ENCODE assay signal across 24 cellular contexts in the genomic region with DNA sequence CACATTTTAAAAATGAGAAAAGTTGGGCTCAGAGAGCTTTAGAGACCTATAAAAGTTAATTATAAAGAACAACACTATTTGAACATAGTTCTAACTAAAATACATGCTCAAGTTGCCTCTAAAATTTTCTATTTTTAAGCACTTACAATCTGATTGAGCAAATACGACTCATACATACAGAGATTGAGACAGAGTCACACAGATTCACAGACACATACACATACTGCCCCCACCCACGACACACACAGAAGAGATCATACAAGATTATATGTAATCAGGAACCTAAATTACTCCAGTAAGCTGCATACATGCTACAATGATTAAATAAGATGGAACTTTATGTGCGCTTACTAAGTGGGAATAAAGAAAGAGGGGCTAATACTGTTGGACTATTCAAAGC. TPM values are rescaled to one million over a fixed set of nuclear protein-coding genes. Genes with fewer than 3 reads are reported as not detected.
DNase-seq lines count a peak whose midpoint lies in the region; ATAC-seq and TF ChIP-seq lines count a peak whose summit lies in the region.
"Had no signal": no experiment of that assay in that cellular context is flagged by ENCODE, and none has a peak within 500 bp of the region (broad histone marks: within the 10 kb centered on the region; RNA-seq: fewer than 3 reads in every experiment).

No MANE protein-coding gene starts in this region.

- H3K27me3 ChIP-seq in ACC112 (ENCODE audit: insufficient read depth, low read length): no peaks in the 10 kb centered on the region
- H3K27me3 ChIP-seq in IMR-90 (ENCODE audit: control insufficient read depth, insufficient read depth, low read length): no peaks in the 10 kb centered on the region
- H3K27me3 ChIP-seq in body of pancreas: no peaks in the 10 kb centered on the region
- H3K27me3 ChIP-seq: cardiac muscle cell, heart left ventricle, tibial artery had no signal

- peak overlapping the region; percentile 59; the same call in 1 of the 2 replicates for H2AK5ac ChIP-seq in IMR-90 (ENCODE audit: low read depth, low read length)

- H3K4me2 ChIP-seq in IMR-90 (ENCODE audit: low read depth, low read length): no peak overlapping the region; the same call in 1 of the 2 replicates

- H3K9me3 Mint-ChIP-seq in chondrocyte (ENCODE audit: low read depth): peaks cover 2% of the 10 kb centered on the region
- H3K9me3 Mint-ChIP-seq: activated naive CD8-positive, alpha-beta T cell treated with anti-CD3 and anti-CD28 coated beads for 36 hours; activated T-cell treated with anti-CD3 and anti-CD28 coated beads, Interleukin-2, amount 50 U/mL, for 72 hours; CD4-positive, alpha-beta T cell; nephron progenitor cell; stimulated activated naive B cell treated with anti-CD40 and anti-IgM and Interleukin-4, amounts not matched to agents 10 μg/mL and 1 μg/mL and 100 μg/mL, for 72 hours had no signal

- DNase-seq in IMR-90 (peak; percentile 70), chondrocyte (ENCODE audit: low spot score) (no peak), myocyte (ENCODE audit: low read depth) (peak; percentile 22), NCI-H510A treated with DMSO at 0.1 percent for 48 hours (lab: John Stamatoyannopoulos, UW) (no peak), NCI-H1105 (lab: John Stamatoyannopoulos, UW) (no peak), coronary artery (ENCODE audit: low spot score) (no peak), body of pancreas (no peak)
- DNase-seq: activated CD8-positive, alpha-beta memory T cell treated with anti-CD3 and anti-CD28 coated beads for 24 hours; activated naive CD8-positive, alpha-beta T cell treated with anti-CD3 and anti-CD28 coated beads for 36 hours; activated T-cell treated with anti-CD3 and anti-CD28 coated beads, Interleukin-2, amount 50 U/mL, for 72 hours; CD4-positive, alpha-beta T cell; heart left ventricle; kidney; mesendoderm; NCI-H2029 treated with DMSO at 0.1 percent for 48 hours; NCI-H510A; nephron progenitor cell; SHP77 treated with DMSO at 0.1 percent for 48 hours; stimulated activated naive B cell treated with anti-CD40 and anti-IgM and Interleukin-4, amounts not matched to agents 10 μg/mL and 1 μg/mL and 100 μg/mL, for 72 hours; T-helper 17 cell; tibial artery had no signal

- in situ Hi-C loops in IMR-90 (cut with MboI; ENCODE audit: low sequenced_read_pairs): loop anchor here (10.0 kb wide), 1 partner anchor 77 kb away; a partner anchor contains a TSS

- peak overlapping the region; percentile 76 for H3K23ac ChIP-seq in IMR-90 (ENCODE audit: low read depth, low read length)

- POLR2A ChIA-PET in IMR-90 (lab: Charles Lee; ENCODE audit: unreplicated experiment): interaction anchor here (0.8 kb wide), 1 partner anchor 50 kb away, joined by 3 read pairs; no protein-coding TSS in a partner anchor

- peaks cover 6% of the 10 kb centered on the region; the same call in 1 of the 2 replicates for H3K9me1 ChIP-seq in IMR-90 (ENCODE audit: insufficient read depth, low read length)

- peak overlapping the region; percentile 99 for H2BK120ac ChIP-seq in IMR-90 (ENCODE audit: low read depth, low read length)

- H4K8ac ChIP-seq in IMR-90 (ENCODE audit: low read depth in 2 of 2, low read length in 2 of 2): peak overlapping the region; percentile 91 to 95

- peaks cover 0 to 2% of the 10 kb centered on the region in 2 experiments; a peak in 1 of 4 replicates for H3K79me1 ChIP-seq in IMR-90 (ENCODE audit: low read depth in 1 of 2, low read length in 2 of 2)

- H3K14ac ChIP-seq in IMR-90 (replicated peaks; ENCODE audit: low read depth, low read length): peak overlapping the region; percentile 94

- no peak overlapping the region for H3K4me3 Mint-ChIP-seq in chondrocyte (ENCODE audit: unreplicated experiment)
- H3K4me3 Mint-ChIP-seq: activated naive CD8-positive, alpha-beta T cell treated with anti-CD3 and anti-CD28 coated beads for 36 hours; activated T-cell treated with anti-CD3 and anti-CD28 coated beads, Interleukin-2, amount 50 U/mL, for 72 hours; CD4-positive, alpha-beta T cell; nephron progenitor cell; stimulated activated naive B cell treated with anti-CD40 and anti-IgM and Interleukin-4, amounts not matched to agents 10 μg/mL and 1 μg/mL and 100 μg/mL, for 72 hours; T-helper 17 cell had no signal

- H3K4me3 ChIP-seq in ACC112 (ENCODE audit: low read depth, low read length) (peak overlapping the region; percentile 46), IMR-90 (ENCODE audit: insufficient read depth, low read depth, low read length) (no peak overlapping the region), coronary artery (no peak overlapping the region), body of pancreas (no peak overlapping the region)
- H3K4me3 ChIP-seq: cardiac muscle cell, heart left ventricle, tibial artery had no signal

- peak overlapping the region; percentile 100 for H2BK5ac ChIP-seq in IMR-90 (ENCODE audit: low read depth, low read length, poor library complexity, severe bottlenecking)

- no peak overlapping the region for H2AFZ ChIP-seq in ACC112 (ENCODE audit: low read length, unreplicated experiment)
- no peak overlapping the region for H2AFZ ChIP-seq in IMR-90 (replicated peaks; ENCODE audit: low read length, poor library complexity)

- peak overlapping the region; percentile 97; the same call in 2 of the 3 replicates for H2BK15ac ChIP-seq in IMR-90 (ENCODE audit: low read depth, low read length)

- peak overlapping the region; percentile 100; the same call in 1 of the 2 replicates for H4K5ac ChIP-seq in IMR-90 (ENCODE audit: low read depth, low read length)

- no peak for TF ChIP-seq RAD21 in IMR-90 (IDR thresholded peaks at IDR 0.05; ENCODE audit: low read length)

- BruUV-seq in IMR-90 (replicated peaks; lab: Mats Ljungman, UMichigan): no TSS peak

- no peaks in the 10 kb centered on the region for H4K20me1 ChIP-seq in IMR-90 (ENCODE audit: insufficient read depth, low read length)

- H3K4ac ChIP-seq in IMR-90 (ENCODE audit: low read depth, low read length): peak overlapping the region; percentile 92; the same call in 1 of the 2 replicates

- H3K18ac ChIP-seq in IMR-90 (ENCODE audit: low read depth, low read length): peak overlapping the region; percentile 100

- peak overlapping the region; percentile 88 for H3K27ac Mint-ChIP-seq in chondrocyte (ENCODE audit: unreplicated experiment)
- H3K27ac Mint-ChIP-seq: activated naive CD8-positive, alpha-beta T cell treated with anti-CD3 and anti-CD28 coated beads for 36 hours; activated T-cell treated with anti-CD3 and anti-CD28 coated beads, Interleukin-2, amount 50 U/mL, for 72 hours; CD4-positive, alpha-beta T cell; nephron progenitor cell; progenitor cell of endocrine pancreas; stimulated activated naive B cell treated with anti-CD40 and anti-IgM and Interleukin-4, amounts not matched to agents 10 μg/mL and 1 μg/mL and 100 μg/mL, for 72 hours; T-helper 17 cell had no signal

- no peak overlapping the region for H2AK9ac ChIP-seq in IMR-90 (replicated peaks; ENCODE audit: low read depth, low read length, poor library complexity)

- TF ChIP-seq CTCF in IMR-90 (conservative IDR thresholded peaks at IDR 0.05; ENCODE audit: low read depth, low read length) (no peak), chondrocyte (IDR thresholded peaks at IDR 0.05) (no peak), coronary artery (IDR thresholded peaks at IDR 0.05) (no peak), body of pancreas (IDR thresholded peaks at IDR 0.05) (no peak)

- H3K36me3 ChIP-seq in ACC112 (ENCODE audit: insufficient read depth, low read length) (no peaks in the 10 kb centered on the region), IMR-90 (ENCODE audit: control insufficient read depth, insufficient read depth, low read length) (no peaks in the 10 kb centered on the region), body of pancreas (replicated peaks in 1 of 2; ENCODE audit: insufficient read depth in 1 of 2, low read depth in 2 of 2) (no peaks in the 10 kb centered on the region)
- H3K36me3 ChIP-seq: cardiac muscle cell, heart left ventricle, tibial artery had no signal

- CTCF ChIA-PET in IMR-90 (lab: Yijun Ruan, JAX): no interaction called here

- ATAC-seq in IMR-90 (ENCODE audit: low read depth): no peak
- no peak for ATAC-seq in body of pancreas
- ATAC-seq: activated T-cell treated with anti-CD3 and anti-CD28 coated beads, Interleukin-2, amount 50 U/mL, for 72 hours; heart left ventricle; stimulated activated naive B cell treated with anti-CD40 and anti-IgM and Interleukin-4, amounts not matched to agents 10 μg/mL and 1 μg/mL and 100 μg/mL, for 72 hours; T-helper 17 cell had no signal

- H2BK20ac ChIP-seq in IMR-90 (ENCODE audit: low read depth, low read length): peak overlapping the region; percentile 99

- peak overlapping the region; percentile 97 for H4K91ac ChIP-seq in IMR-90 (ENCODE audit: insufficient read depth, low read depth, low read length)

- H3K27ac ChIP-seq in ACC112 (ENCODE audit: low read depth, low read length): peak overlapping the region; percentile 85
- peak overlapping the region; percentile 32 for H3K27ac ChIP-seq in IMR-90 (ENCODE audit: insufficient read depth, low read length)
- no peak overlapping the region for H3K27ac ChIP-seq in coronary artery
- no peak overlapping the region for H3K27ac ChIP-seq in body of pancreas
- H3K27ac ChIP-seq: cardiac muscle cell, heart left ventricle, tibial artery had no signal

- no peaks in the 10 kb centered on the region for H3K27me3 Mint-ChIP-seq in chondrocyte (ENCODE audit: low read depth)
- H3K27me3 Mint-ChIP-seq: progenitor cell of endocrine pancreas had no signal

- peak overlapping the region; percentile 54 for H3K56ac ChIP-seq in IMR-90 (ENCODE audit: extremely low read depth, insufficient read depth, low read length)

- no peaks in the 10 kb centered on the region for H3K79me2 ChIP-seq in ACC112 (ENCODE audit: control insufficient read depth, insufficient read depth, low read length, unreplicated experiment)

- WGBS in IMR-90 (ENCODE audit: extremely low coverage in 2 of 2, insufficient read length in 1 of 2), 2 experiments: no CpG with 5 or more reads among the region's 3 CpGs
- 64 to 72% methylated on average over 3 of the region's 3 CpGs for WGBS in body of pancreas, 2 donors

- H3K9me3 ChIP-seq in IMR-90 (ENCODE audit: control insufficient read depth, insufficient read depth, low read length) (no peaks in the 10 kb centered on the region), body of pancreas (no peaks in the 10 kb centered on the region)
- H3K9me3 ChIP-seq: heart left ventricle, tibial artery had no signal

- dilution Hi-C loops in IMR-90 (cut with HindIII; ENCODE audit: low sequenced_read_pairs, unreplicated experiment): no loop called here

- H3K9ac ChIP-seq in IMR-90 (ENCODE audit: low read depth, low read length): no peak overlapping the region

- H3K4me1 ChIP-seq in ACC112 (ENCODE audit: control insufficient read depth, insufficient read depth, low read length, unreplicated experiment): peaks cover 41% of the 10 kb centered on the region
- H3K4me1 ChIP-seq in IMR-90 (ENCODE audit: control insufficient read depth, insufficient read depth, low read length): peaks cover 6% of the 10 kb centered on the region
- peaks cover under 1% of the 10 kb centered on the region for H3K4me1 ChIP-seq in body of pancreas

- no peak for TF ChIP-seq POLR2A in IMR-90 (IDR thresholded peaks at IDR 0.05; ENCODE audit: low read depth, low read length)
- no peak for TF ChIP-seq POLR2A in body of pancreas (IDR thresholded peaks at IDR 0.05)

- H3K4me1 Mint-ChIP-seq in chondrocyte (ENCODE audit: low read depth): peaks cover 56% of the 10 kb centered on the region
- H3K4me1 Mint-ChIP-seq: activated naive CD8-positive, alpha-beta T cell treated with anti-CD3 and anti-CD28 coated beads for 36 hours; stimulated activated naive B cell treated with anti-CD40 and anti-IgM and Interleukin-4, amounts not matched to agents 10 μg/mL and 1 μg/mL and 100 μg/mL, for 72 hours; T-helper 17 cell had no signal

- intact Hi-C loops in IMR-90 (cut with micrococcal nuclease): loop anchor here (1.0 to 2.0 kb wide), 2 partner anchors 49 to 76 kb away; a partner anchor contains a TSS
- intact Hi-C loops in body of pancreas (cut with DNase I): no loop called here

- no peaks in the 10 kb centered on the region for H3K36me3 Mint-ChIP-seq in chondrocyte (ENCODE audit: low read depth)
- H3K36me3 Mint-ChIP-seq: activated naive CD8-positive, alpha-beta T cell treated with anti-CD3 and anti-CD28 coated beads for 36 hours; stimulated activated naive B cell treated with anti-CD40 and anti-IgM and Interleukin-4, amounts not matched to agents 10 μg/mL and 1 μg/mL and 100 μg/mL, for 72 hours had no signal

RNA-seq across cellular contexts. Expression of a gene that starts 2.7 kb away (rescaled TPM):
- 0.18 and 0.56 TPM in 2 replicates for total RNA-seq in IMR-90 (2012; rRNA removed)
- 0.21 and 0.32 TPM in 2 replicates for polyA plus RNA-seq in IMR-90 (2012; rRNA removed)
- 0.08 and 0.11 TPM in 2 replicates for polyA plus RNA-seq in IMR-90 (2012; cell fraction: cytosol; rRNA removed)
- 0.04 and 0.38 TPM in 2 replicates for polyA plus RNA-seq in IMR-90 (2012; cell fraction: nucleus; rRNA removed; ENCODE audit: low replicate concordance)
- 0.90 TPM in 1 of 3 replicates, not detected in the others for total RNA-seq in chondrocyte
- 1,422 and 1,483 TPM in 2 replicates for total RNA-seq in myocyte
- 340 TPM for polyA plus RNA-seq in myocyte (2012)
- total RNA-seq in body of pancreas: not detected
- total RNA-seq: activated naive CD8-positive, alpha-beta T cell treated with anti-CD3 and anti-CD28 coated beads for 36 hours; activated T-cell treated with anti-CD3 and anti-CD28 coated beads, Interleukin-2, amount 50 U/mL, for 72 hours; cardiac muscle cell; CD4-positive, alpha-beta T cell; T-helper 17 cell had no signal

RNA-seq across cellular contexts. Expression of a gene that starts 48.0 kb away (rescaled TPM):
- total RNA-seq in IMR-90 (2012; rRNA removed) (77.4 and 131 TPM in 2 replicates), chondrocyte (114 to 154 TPM (median 122 TPM) in 3 replicates), myocyte (81.0 and 94.7 TPM in 2 replicates), body of pancreas (10 to 100 TPM; 79.1 to 87.2 TPM)
- polyA plus RNA-seq in IMR-90 (2012; rRNA removed): 32.8 and 41.6 TPM in 2 replicates
- 24.2 and 40.4 TPM in 2 replicates for polyA plus RNA-seq in IMR-90 (2012; cell fraction: cytosol; rRNA removed)
- polyA plus RNA-seq in IMR-90 (2012; cell fraction: nucleus; rRNA removed; ENCODE audit: low replicate concordance): 26.7 and 37.4 TPM in 2 replicates
- 64.2 TPM for polyA plus RNA-seq in myocyte (2012)

Comparison
In these comparisons a context has a peak if more than half of its experiments do, and no peak if none do; other contexts are left out.
1. H3K27ac ChIP-seq: peak in ACC112 (single experiment) and IMR-90 (single experiment); none in coronary artery (0 of 2) and body of pancreas (0 of 4).
2. DNase-seq: peak in IMR-90 (single experiment) and myocyte (single experiment); none in chondrocyte (single experiment), NCI-H510A treated with DMSO at 0.1 percent for 48 hours (single experiment), NCI-H1105 (single experiment), coronary artery (single experiment) and body of pancreas (0 of 4).
3. RNA of a gene that starts 2.7 kb away (total RNA-seq): 1,422 to 1,483 TPM in myocyte; 0.90 TPM in chondrocyte, 0.18 to 0.56 TPM in IMR-90 and not detected in body of pancreas; every median in the first group is over 100 times any median in the second.